Comparison of ENCODE assay signal across 22 cellular contexts in genomic region chr5:172718527-172719114, GRCh38. TPM values are rescaled to one million over a fixed set of nuclear protein-coding genes. Genes with fewer than 3 reads are reported as not detected.
DNase-seq lines count a peak whose midpoint lies in the region; ATAC-seq, FAIRE-seq and TF ChIP-seq lines count a peak whose summit lies in the region.
"Had no signal": no experiment of that assay in that cellular context is flagged by ENCODE, and none has a peak within 500 bp of the region (broad histone marks: within the 10 kb centered on the region; RNA-seq: fewer than 3 reads in every experiment).

No MANE protein-coding gene starts in this region.

- H3K27me3 ChIP-seq in HepG2 (ENCODE audit: control insufficient read depth in 1 of 2, insufficient read depth in 2 of 2, low read length in 2 of 2) (peaks cover 4 to 16% of the 10 kb centered on the region in 2 experiments; a peak in 3 of 5 replicates), right lobe of liver (no peaks in the 10 kb centered on the region), bronchial epithelial cell (ENCODE audit: control insufficient read depth, insufficient read depth, low read length) (no peaks in the 10 kb centered on the region)
- H3K27me3 ChIP-seq: BLaER1 had no signal

- H3K27ac ChIP-seq in HepG2 (ENCODE audit: extremely low read length, insufficient read depth, low read length), result no peak overlapping the region
- H3K27ac ChIP-seq in right lobe of liver, result no peak overlapping the region
- H3K27ac ChIP-seq: 22Rv1, C4-2B had no signal

- H4K20me1 ChIP-seq in HepG2 (ENCODE audit: insufficient read depth, low read length), result no peaks in the 10 kb centered on the region
- H4K20me1 ChIP-seq: BLaER1 had no signal

- ATAC-seq in HepG2, result no peak
- no peak for ATAC-seq in right lobe of liver
- no peak for ATAC-seq in HG02885 (IDR thresholded peaks at IDR 0.05; ENCODE audit: poor library complexity, unreplicated experiment)
- ATAC-seq in HG02852 (IDR thresholded peaks at IDR 0.05; ENCODE audit: unreplicated experiment), result no peak
- ATAC-seq: CD8-positive, alpha-beta T cell had no signal

- CTCF ChIA-PET in HepG2 (lab: Yijun Ruan, JAX; ENCODE audit: low intra/inter-chr PET ratio, low total read pairs), result no interaction called here

- H3K9me3 ChIP-seq in HepG2 (ENCODE audit: low read length) (no peaks in the 10 kb centered on the region), right lobe of liver (no peaks in the 10 kb centered on the region)
- H3K9me3 ChIP-seq: BLaER1, Caco-2 had no signal

- no peaks in the 10 kb centered on the region for H3K36me3 ChIP-seq in HepG2 (replicated peaks in 1 of 2; ENCODE audit: control insufficient read depth in 1 of 2, insufficient read depth in 2 of 2, low read length in 2 of 2)
- H3K36me3 ChIP-seq in right lobe of liver, result no peaks in the 10 kb centered on the region
- no peaks in the 10 kb centered on the region for H3K36me3 ChIP-seq in bronchial epithelial cell (ENCODE audit: control insufficient read depth, insufficient read depth, low read length)
- H3K36me3 ChIP-seq: BLaER1 had no signal

- WGBS in HepG2 (ENCODE audit: low lambda C conversion rate), result 7% methylated on average over 3 of the region's 3 CpGs
- WGBS in right lobe of liver (ENCODE audit: insufficient coverage, low coverage, low lambda C conversion rate, missing lambda C conversion rate), result 74% methylated on average over 3 of the region's 3 CpGs

- no peak overlapping the region for H2AFZ ChIP-seq in HepG2 (ENCODE audit: low read length)

- DNase-seq in HepG2 (ENCODE audit: low spot score) (no peak), right lobe of liver (no peak), HTR-8/SVneo (ENCODE audit: insufficient read length, low spot score) (no peak), bronchial epithelial cell (ENCODE audit: low read depth) (no peak), urothelium cell line (ENCODE audit: low spot score) (no peak), NCI-H345 (lab: John Stamatoyannopoulos, UW) (no peak)
- DNase-seq: Caco-2; CD4-positive, CD25-positive, alpha-beta regulatory T cell; CD8-positive, alpha-beta T cell; DMS153; DND-41; GOT3; HCEC 1CT; HFFc6 had no signal

- TF ChIP-seq EP300 in HepG2 (IDR thresholded peaks at IDR 0.05; ENCODE audit: low read depth in 2 of 2, low read length in 2 of 2) (no peak), HepG2 (CRISPR knock-in tag; IDR thresholded peaks at IDR 0.05; ENCODE audit: borderline replicate concordance) (no peak)

- TF ChIP-seq POLR2A in HepG2 (IDR thresholded peaks at IDR 0.05; ENCODE audit: insufficient read depth in 1 of 2, low read depth in 2 of 2, low read length in 2 of 2) (no peak), right lobe of liver (IDR thresholded peaks at IDR 0.05) (no peak)

- POLR2A ChIA-PET in HepG2 (lab: Yijun Ruan, JAX), result no interaction called here

- no peaks in the 10 kb centered on the region for H3K79me2 ChIP-seq in HepG2 (ENCODE audit: insufficient read depth, low read length)

- BruUV-seq in HepG2 (replicated peaks; lab: Mats Ljungman, UMichigan), result no TSS peak

- no peak for TF ChIP-seq RAD21 in HepG2 (CRISPR knock-in tag; IDR thresholded peaks at IDR 0.05)

- H3K4me3 ChIP-seq in HepG2 (replicated peaks in 1 of 3; ENCODE audit: insufficient read depth in 1 of 3, low read depth in 2 of 3, low read length in 3 of 3), result no peak overlapping the region
- no peak overlapping the region for H3K4me3 ChIP-seq in right lobe of liver
- no peak overlapping the region for H3K4me3 ChIP-seq in bronchial epithelial cell (ENCODE audit: low read depth, low read length)
- H3K4me3 ChIP-seq: BLaER1 had no signal

- FAIRE-seq in HepG2 (lab: Jason Lieb, UNC) (no peak), HTR-8/SVneo (lab: Jason Lieb, UNC) (peak; percentile 77), bronchial epithelial cell (lab: Jason Lieb, UNC) (peak; percentile 13), urothelium cell line (lab: Jason Lieb, UNC) (peak; percentile 93)
- FAIRE-seq: A204.1, G401.6, GM12892 had no signal

- intact Hi-C loops in HepG2 (cut with micrococcal nuclease; ENCODE audit: unreplicated experiment) (loop anchor here (10.0 kb wide), 1 partner anchor 426 kb away; the partner anchor contains the start of gene BNIP1), right lobe of liver (cut with DNase I) (loop anchor here (5.0 kb wide), 1 partner anchor 49 kb away; no protein-coding TSS in a partner anchor)

- peaks cover 65% of the 10 kb centered on the region for H3K4me1 ChIP-seq in HepG2 (ENCODE audit: insufficient read depth, low read length)
- peaks cover 0 to 51% (median 18%) of the 10 kb centered on the region in 4 donors for H3K4me1 ChIP-seq in right lobe of liver

- TF ChIP-seq CTCF in HepG2 (CRISPR knock-in tag; IDR thresholded peaks at IDR 0.05), result no peak
- no peak for TF ChIP-seq CTCF in right lobe of liver (IDR thresholded peaks at IDR 0.05)
- no peak for TF ChIP-seq CTCF in bronchial epithelial cell (IDR thresholded peaks at IDR 0.05; ENCODE audit: insufficient read depth, low read length, severe bottlenecking)

- in situ Hi-C loops in HepG2 (cut with HindIII; ENCODE audit: extremely low pct_ligation_motif_present, low pct_unique_long_range_greater_than_20kb), result loop anchor here (25.0 kb wide), 1 partner anchor 419 kb away; the partner anchor contains the start of gene BNIP1

- no peak overlapping the region for H3K4me2 ChIP-seq in HepG2 (ENCODE audit: low read depth, low read length)
- H3K4me2 ChIP-seq: BLaER1 had no signal

- H3K9ac ChIP-seq in HepG2 (ENCODE audit: insufficient read depth, low read depth, low read length), result no peak overlapping the region
- H3K9ac ChIP-seq: BLaER1 had no signal

TF ChIP-seq in HepG2, 621 proteins besides CTCF, POLR2A, EP300 and RAD21:
- TF ChIP-seq IKZF1 (IDR thresholded peaks at IDR 0.05), result 0 out of 2 replicates have a peak, but pooled peaks have one; percentile 9
- no peak for TF ChIP-seq HHEX (CRISPR knock-in tag; IDR thresholded peaks at IDR 0.05)
- no peak for TF ChIP-seq MBD4 (IDR thresholded peaks at IDR 0.05; ENCODE audit: borderline replicate concordance, low read length)

RNA-seq across cellular contexts. Expression of gene DUSP1, which starts 52.4 kb away (rescaled TPM):
- total RNA-seq in HepG2 (2016; rRNA removed; fragmentation: Illumina TruSeq; extraction: Trizol) (18.0 and 27.1 TPM in 2 replicates), right lobe of liver (100 to 1,000 TPM; 106 to 407 (median 232) TPM), bronchial epithelial cell (114 and 194 TPM in 2 replicates)
- total RNA-seq in HepG2 (2016; cell fraction: cytosol; rRNA removed; fragmentation: Illumina TruSeq; extraction: Trizol; ENCODE audit: low read depth), result 7.1 and 7.8 TPM in 2 replicates
- 15.8 and 29.9 TPM in 2 replicates for total RNA-seq in HepG2 (2016; cell fraction: insoluble cytoplasmic fraction; rRNA removed; fragmentation: Illumina TruSeq; extraction: Trizol)
- 14.2 and 16.6 TPM in 2 replicates for total RNA-seq in HepG2 (2016; cell fraction: membrane; rRNA removed; fragmentation: Illumina TruSeq; extraction: Trizol)
- 53.7 and 56.5 TPM in 2 replicates for total RNA-seq in HepG2 (2016; cell fraction: nucleus; rRNA removed; fragmentation: Illumina TruSeq; extraction: Trizol)
- 55.5 and 79.2 TPM in 2 replicates for polyA plus RNA-seq in HepG2 (2011; rRNA removed)
- polyA plus RNA-seq in HepG2 (2011; cell fraction: cytosol; rRNA removed), result 59.1 and 69.7 TPM in 2 replicates
- 85.1 and 113 TPM in 2 replicates for polyA plus RNA-seq in HepG2 (2011; cell fraction: nucleus; rRNA removed)
- 48.1 and 56.6 TPM in 2 replicates for polyA plus RNA-seq in HepG2 (2012)
- polyA plus RNA-seq in HepG2 (2016; cell fraction: cytosol; fragmentation: Illumina TruSeq; extraction: Trizol; ENCODE audit: low read depth), result 4.7 and 6.0 TPM in 2 replicates
- polyA plus RNA-seq in HepG2 (2016; cell fraction: insoluble cytoplasmic fraction; fragmentation: Illumina TruSeq; extraction: Trizol; ENCODE audit: low read depth), result 17.2 and 23.0 TPM in 2 replicates
- polyA plus RNA-seq in HepG2 (2016; cell fraction: membrane; fragmentation: Illumina TruSeq; extraction: Trizol; ENCODE audit: low read depth), result 9.3 and 9.4 TPM in 2 replicates
- 63.2 and 85.8 TPM in 2 replicates for polyA plus RNA-seq in HepG2 (2016; cell fraction: nucleus; fragmentation: Illumina TruSeq; extraction: Trizol; ENCODE audit: insufficient read depth, low read depth)
- 142 and 198 TPM in 2 replicates for polyA minus RNA-seq in HepG2 (2011; rRNA and poly(A)+ RNA removed; ENCODE audit: low replicate concordance)
- polyA minus RNA-seq in HepG2 (2011; cell fraction: cytosol; rRNA and poly(A)+ RNA removed), result 72.5 and 80.5 TPM in 2 replicates
- 95.3 and 131 TPM in 2 replicates for polyA minus RNA-seq in HepG2 (2011; cell fraction: nucleus; rRNA and poly(A)+ RNA removed)
